Comparison of ENCODE assay signal across 12 cellular contexts in the genomic region with DNA sequence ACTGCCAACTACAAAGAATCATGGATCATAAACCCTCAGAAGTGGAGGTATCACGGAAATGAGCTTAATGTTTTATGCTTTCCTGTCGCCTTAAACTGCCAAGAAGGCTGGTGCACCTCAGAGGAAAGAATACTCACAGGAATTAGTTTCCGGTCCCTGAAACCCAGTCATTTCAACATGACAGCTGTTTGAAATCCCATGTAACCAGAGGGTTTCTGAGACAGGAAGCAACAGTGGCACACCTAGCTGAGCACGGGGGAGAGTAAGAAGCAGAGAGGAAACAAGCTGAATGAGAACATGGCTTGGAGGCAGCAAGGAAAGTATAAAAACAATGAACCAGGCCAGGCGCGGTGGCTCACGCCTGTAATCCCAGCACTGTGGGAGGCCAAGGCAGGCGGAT. TPM values are rescaled to one million over a fixed set of nuclear protein-coding genes. Genes with fewer than 3 reads are reported as not detected.
A peak's percentile ranks its signal among the peaks of the same experiment; 100 is the strongest.
DNase-seq lines count a peak whose midpoint lies in the region; ATAC-seq and TF ChIP-seq lines count a peak whose summit lies in the region.
"Had no signal": no experiment of that assay in that cellular context is flagged by ENCODE, and none has a peak within 500 bp of the region (broad histone marks: within the 10 kb centered on the region; RNA-seq: fewer than 3 reads in every experiment).

No MANE protein-coding gene starts in this region.

- H3K36me3 Mint-ChIP-seq in CD4-positive, alpha-beta T cell (ENCODE audit: low read depth): peaks cover 18% of the 10 kb centered on the region
- peaks cover 8% of the 10 kb centered on the region for H3K36me3 Mint-ChIP-seq in activated T-cell treated with anti-CD3 and anti-CD28 coated beads, Interleukin-2, amount 50 U/mL, for 24 hours (ENCODE audit: low read depth)

- H3K4me1 Mint-ChIP-seq in CD4-positive, alpha-beta T cell (ENCODE audit: low read depth): peaks cover 83% of the 10 kb centered on the region
- H3K4me1 Mint-ChIP-seq in activated T-cell treated with anti-CD3 and anti-CD28 coated beads, Interleukin-2, amount 50 U/mL, for 24 hours (ENCODE audit: low read depth): peaks cover 80% of the 10 kb centered on the region

- H3K27me3 ChIP-seq in CD4-positive, alpha-beta T cell (ENCODE audit: control insufficient read depth, insufficient read depth, low read length): no peaks in the 10 kb centered on the region
- no peaks in the 10 kb centered on the region for H3K27me3 ChIP-seq in left lung

- POLR2A ChIA-PET in CD4-positive, alpha-beta T cell (lab: Charles Lee): interaction anchor here (0.5 to 3.7 kb wide), 17 partner anchors 9 to 133 kb away, joined by 3 to 37 read pairs (median 5); no protein-coding TSS in a partner anchor

- CTCF ChIA-PET in CD4-positive, alpha-beta T cell (lab: Charles Lee): interaction anchor here (0.6 to 1.9 kb wide), 4 partner anchors 9 to 174 kb away, joined by 3 to 9 read pairs (median 3); no protein-coding TSS in a partner anchor

- H3K27me3 Mint-ChIP-seq in CD4-positive, alpha-beta T cell: no peaks in the 10 kb centered on the region
- no peaks in the 10 kb centered on the region for H3K27me3 Mint-ChIP-seq in activated T-cell treated with anti-CD3 and anti-CD28 coated beads, Interleukin-2, amount 50 U/mL, for 24 hours

- no peak for TF ChIP-seq CTCF in CD4-positive, alpha-beta T cell (IDR thresholded peaks at IDR 0.05)
- TF ChIP-seq CTCF in left lung (IDR thresholded peaks at IDR 0.05): no peak

- H3K36me3 ChIP-seq in left lung: no peaks in the 10 kb centered on the region

- H3K9me3 ChIP-seq in CD4-positive, alpha-beta T cell (ENCODE audit: control insufficient read depth, low read length): no peaks in the 10 kb centered on the region
- H3K9me3 ChIP-seq in left lung: no peaks in the 10 kb centered on the region

- H3K4me3 Mint-ChIP-seq in CD4-positive, alpha-beta T cell: peak overlapping the region; percentile 84
- peak overlapping the region; percentile 91 for H3K4me3 Mint-ChIP-seq in activated T-cell treated with anti-CD3 and anti-CD28 coated beads, Interleukin-2, amount 50 U/mL, for 24 hours

- H3K4me1 ChIP-seq in left lung: peaks cover 3 to 73% of the 10 kb centered on the region in 2 donors

- DNase-seq in CD4-positive, alpha-beta T cell: peak in 7 of 10 experiments; percentile 10 to 33 (median 18)
- peak; percentile 40 for DNase-seq in activated T-cell treated with anti-CD3 and anti-CD28 coated beads, Interleukin-2, amount 50 U/mL, for 24 hours
- DNase-seq in left lung: no peak
- no peak for DNase-seq in SKM-1 (lab: John Stamatoyannopoulos, UW; ENCODE audit: unreplicated experiment)
- no peak for DNase-seq in DMS79 treated with DMSO at 0.1 percent for 48 hours (lab: John Stamatoyannopoulos, UW)
- DNase-seq in DMS79 (lab: John Stamatoyannopoulos, UW): no peak
- no peak for DNase-seq in sciatic nerve (ENCODE audit: low spot score)
- DNase-seq: retina; stimulated activated naive CD4-positive, alpha-beta T cell treated with Interleukin-2 at 50 U/mL for 16 hours had no signal

- peak overlapping the region; percentile 95 for H3K27ac Mint-ChIP-seq in CD4-positive, alpha-beta T cell
- peak overlapping the region; percentile 90 for H3K27ac Mint-ChIP-seq in activated T-cell treated with anti-CD3 and anti-CD28 coated beads, Interleukin-2, amount 50 U/mL, for 24 hours

- no peak overlapping the region for H3K4me3 ChIP-seq in left lung
- H3K4me3 ChIP-seq: coronary artery had no signal

- no peaks in the 10 kb centered on the region for H3K9me3 Mint-ChIP-seq in CD4-positive, alpha-beta T cell
- no peaks in the 10 kb centered on the region for H3K9me3 Mint-ChIP-seq in activated T-cell treated with anti-CD3 and anti-CD28 coated beads, Interleukin-2, amount 50 U/mL, for 24 hours

- ATAC-seq in CD4-positive, alpha-beta T cell (ENCODE audit: poor library complexity): peak; percentile 15
- ATAC-seq in HG02610 (IDR thresholded peaks at IDR 0.05; ENCODE audit: unreplicated experiment) (peak; percentile 32), left lung (no peak), sciatic nerve (no peak)

- intact Hi-C loops in CD4-positive, alpha-beta T cell (cut with DNase I, micrococcal nuclease): loop anchor here (5.0 to 10.0 kb wide), 3 partner anchors 35 to 218 kb away; a partner anchor contains a TSS
- intact Hi-C loops in left lung (cut with DNase I) (no loop called here), sciatic nerve (cut with DNase I) (loop anchor here (10.0 kb wide), 1 partner anchor 102 kb away; no protein-coding TSS in a partner anchor)

- peak overlapping the region; percentile 43 for H3K27ac ChIP-seq in CD4-positive, alpha-beta T cell (ENCODE audit: low read depth, low read length)
- peak overlapping the region; percentile 10 to 25 for H3K27ac ChIP-seq in left lung
- H3K27ac ChIP-seq: coronary artery, HL-60 had no signal

RNA-seq across cellular contexts. Expression of a gene that starts 3.9 kb away (rescaled TPM):
- total RNA-seq in CD4-positive, alpha-beta T cell: 100 to 1,000 TPM; 240 to 252 TPM
- total RNA-seq in left lung: 100 to 1,000 TPM; 145 to 162 TPM
- total RNA-seq in sciatic nerve: 90.3 TPM

Comparison
In these comparisons a context has a peak if more than half of its experiments do, and no peak if none do; other contexts are left out.
1. ATAC-seq: peak in CD4-positive, alpha-beta T cell (single experiment) and HG02610 (single experiment); none in left lung (single experiment) and sciatic nerve (single experiment).
2. DNase-seq: peak in CD4-positive, alpha-beta T cell (7 of 10) and activated T-cell treated with anti-CD3 and anti-CD28 coated beads, Interleukin-2, amount 50 U/mL, for 24 hours (single experiment); none in left lung (0 of 2), SKM-1 (single experiment), DMS79 treated with DMSO at 0.1 percent for 48 hours (single experiment), DMS79 (single experiment) and sciatic nerve (single experiment).
3. intact Hi-C loops: an anchor here in CD4-positive, alpha-beta T cell (5.0 to 10.0 kb wide) and sciatic nerve (10.0 kb wide); none called in left lung.